Comparison of ENCODE assay signal across 13 cellular contexts in genomic region chr1:56150441-56151215, GRCh38.
A peak's percentile ranks its signal among the peaks of the same experiment; 100 is the strongest.
DNase-seq lines count a peak whose midpoint lies in the region; ATAC-seq and TF ChIP-seq lines count a peak whose summit lies in the region.
"Had no signal": no experiment of that assay in that cellular context is flagged by ENCODE, and none has a peak within 500 bp of the region (broad histone marks: within the 10 kb centered on the region; RNA-seq: fewer than 3 reads in every experiment).

No MANE protein-coding gene starts in this region.

- peaks cover 0 to 32% (median 4%) of the 10 kb centered on the region in 12 donors for H3K4me1 ChIP-seq in heart left ventricle
- peaks cover 3 to 28% (median 11%) of the 10 kb centered on the region in 3 donors for H3K4me1 ChIP-seq in gastroesophageal sphincter
- peaks cover 10 to 20% of the 10 kb centered on the region in 2 donors for H3K4me1 ChIP-seq in gastrocnemius medialis
- H3K4me1 ChIP-seq: BLaER1 treated with 17β-estradiol and CSF1 and Interleukin-3, amounts not matched to agents 10 nM and 100 nM; HAP-1 had no signal

- TF ChIP-seq CTCF in heart left ventricle (IDR thresholded peaks at IDR 0.05), result no peak
- TF ChIP-seq CTCF in gastroesophageal sphincter (IDR thresholded peaks at IDR 0.05), result no peak
- TF ChIP-seq CTCF in gastrocnemius medialis (IDR thresholded peaks at IDR 0.05 in 4 of 5, conservative IDR thresholded peaks at IDR 0.05 in 1 of 5), result no peak

- in situ Hi-C loops in gastrocnemius medialis (cut with MboI; ENCODE audit: low sequenced_read_pairs in 4 of 4), result no loop called here

- intact Hi-C loops in Right ventricle myocardium superior (cut with DNase I) (no loop called here), heart left ventricle (cut with DNase I) (loop anchor here in 1 of 10 donors (5.0 kb wide), 1 partner anchor 37 kb away; no protein-coding TSS in a partner anchor), gastrocnemius medialis (cut with DNase I; ENCODE audit: low total_unique reads) (loop anchor here (5.0 kb wide), 1 partner anchor 107 kb away; no protein-coding TSS in a partner anchor)

- 75 to 92% (median 90%) methylated on average over 5 of the region's 5 CpGs for WGBS in heart left ventricle, 4 donors
- WGBS in gastroesophageal sphincter (ENCODE audit: low coverage in 1 of 2), 2 donors, result 88 to 92% methylated on average over 2 to 5 of the region's 5 CpGs

- H3K4me3 ChIP-seq in heart left ventricle, result no peak overlapping the region
- no peak overlapping the region for H3K4me3 ChIP-seq in gastroesophageal sphincter
- H3K4me3 ChIP-seq in gastrocnemius medialis, result no peak overlapping the region
- H3K4me3 ChIP-seq: BLaER1 treated with 17β-estradiol and CSF1 and Interleukin-3, amounts not matched to agents 10 nM and 100 nM; HAP-1 had no signal

- no peaks in the 10 kb centered on the region for H3K27me3 ChIP-seq in heart left ventricle
- no peaks in the 10 kb centered on the region for H3K27me3 ChIP-seq in gastroesophageal sphincter
- H3K27me3 ChIP-seq in gastrocnemius medialis, result no peaks in the 10 kb centered on the region
- H3K27me3 ChIP-seq: BLaER1 treated with 17β-estradiol and CSF1 and Interleukin-3, amounts not matched to agents 10 nM and 100 nM had no signal

- ATAC-seq in Right ventricle myocardium superior (ENCODE audit: poor library complexity), result peak; percentile 77
- ATAC-seq in heart left ventricle, result no peak
- ATAC-seq in gastroesophageal sphincter, result peak; percentile 65
- ATAC-seq in gastrocnemius medialis, result peak; percentile 31 to 60
- no peak for ATAC-seq in HG03108 (IDR thresholded peaks at IDR 0.05; ENCODE audit: unreplicated experiment)

- H3K9me3 ChIP-seq in heart left ventricle (no peaks in the 10 kb centered on the region), gastroesophageal sphincter (no peaks in the 10 kb centered on the region), gastrocnemius medialis (no peaks in the 10 kb centered on the region)
- H3K9me3 ChIP-seq: BLaER1 treated with 17β-estradiol and CSF1 and Interleukin-3, amounts not matched to agents 10 nM and 100 nM; HAP-1 had no signal

- TF ChIP-seq EP300 in gastroesophageal sphincter (IDR thresholded peaks at IDR 0.05), result no peak

- no peak overlapping the region for H3K27ac ChIP-seq in heart left ventricle
- peak overlapping the region in 1 of 4 donors; percentile 48 for H3K27ac ChIP-seq in gastroesophageal sphincter
- H3K27ac ChIP-seq in gastrocnemius medialis, result peak overlapping the region in 3 of 4 donors; percentile 7 to 23 (median 18)
- H3K27ac ChIP-seq: BLaER1 treated with 17β-estradiol and CSF1 and Interleukin-3, amounts not matched to agents 10 nM and 100 nM had no signal

- no peak for TF ChIP-seq POLR2A in heart left ventricle (IDR thresholded peaks at IDR 0.05)
- TF ChIP-seq POLR2A in gastroesophageal sphincter (IDR thresholded peaks at IDR 0.05), result no peak
- no peak for TF ChIP-seq POLR2A in gastrocnemius medialis (IDR thresholded peaks at IDR 0.05)

- DNase-seq in Right ventricle myocardium superior, result no peak
- DNase-seq in heart left ventricle, result no peak
- peak; percentile 4 to 16 for DNase-seq in gastrocnemius medialis
- no peak for DNase-seq in epidermal melanocyte (ENCODE audit: insufficient read length, low spot score)
- DNase-seq in stimulated activated CD4-positive, alpha-beta T cell treated with anti-CD3 and anti-CD28 coated beads, Interleukin-12 subunit alpha, Interleukin-12 subunit beta, amount 100 ng/mL, for 4 hours, result no peak
- DNase-seq: 8988T; CD4-positive, CD25-positive, alpha-beta regulatory T cell; DMS53; GF-D8 had no signal

- H3K36me3 ChIP-seq in heart left ventricle (no peaks in the 10 kb centered on the region), gastroesophageal sphincter (no peaks in the 10 kb centered on the region), gastrocnemius medialis (no peaks in the 10 kb centered on the region)
- H3K36me3 ChIP-seq: BLaER1 treated with 17β-estradiol and CSF1 and Interleukin-3, amounts not matched to agents 10 nM and 100 nM; HAP-1 had no signal

Comparison
In these comparisons a context has a peak if more than half of its experiments do, and no peak if none do; other contexts are left out.
1. ATAC-seq: peak in Right ventricle myocardium superior (single experiment), gastroesophageal sphincter (single experiment) and gastrocnemius medialis (2 of 2); none in heart left ventricle (0 of 4) and HG03108 (single experiment).
2. DNase-seq: peak in gastrocnemius medialis (2 of 2); none in Right ventricle myocardium superior (single experiment), heart left ventricle (0 of 5), epidermal melanocyte (single experiment) and stimulated activated CD4-positive, alpha-beta T cell treated with anti-CD3 and anti-CD28 coated beads, Interleukin-12 subunit alpha, Interleukin-12 subunit beta, amount 100 ng/mL, for 4 hours (single experiment).
3. H3K27ac ChIP-seq: peak in gastrocnemius medialis (3 of 4); none in heart left ventricle (0 of 12).